11 cellular contexts compared by ENCODE assay signal in genomic region chr16:2177101-2177500, GRCh38. TPM values are rescaled to one million over a fixed set of nuclear protein-coding genes. Genes with fewer than 3 reads are reported as not detected.
DNase-seq lines count a peak whose midpoint lies in the region; ATAC-seq and TF ChIP-seq lines count a peak whose summit lies in the region.
"Had no signal": no experiment of that assay in that cellular context is flagged by ENCODE, and none has a peak within 500 bp of the region (broad histone marks: within the 10 kb centered on the region; RNA-seq: fewer than 3 reads in every experiment).

No MANE protein-coding gene starts in this region.

- peaks cover 12% of the 10 kb centered on the region for H3K27me3 Mint-ChIP-seq in endothelial cell (ENCODE audit: unreplicated experiment)
- H3K27me3 Mint-ChIP-seq: CD4-positive, alpha-beta T cell had no signal

- ATAC-seq in RWPE2 (ENCODE audit: low read depth), result no peak
- ATAC-seq in GM19397 (IDR thresholded peaks at IDR 0.05; ENCODE audit: unreplicated experiment), result no peak
- ATAC-seq: A549 had no signal

- no peaks in the 10 kb centered on the region for H3K9me3 ChIP-seq in RWPE2 (ENCODE audit: severe bottlenecking)
- H3K9me3 ChIP-seq: A549, Caco-2 had no signal

- H3K36me3 ChIP-seq in RWPE2 (ENCODE audit: low read depth), result peaks cover 42% of the 10 kb centered on the region

- no peak overlapping the region for H3K27ac Mint-ChIP-seq in endothelial cell (ENCODE audit: unreplicated experiment)
- H3K27ac Mint-ChIP-seq: CD4-positive, alpha-beta T cell had no signal

- H3K27ac ChIP-seq in RWPE2 (ENCODE audit: poor library complexity, severe bottlenecking), result peak overlapping the region; percentile 22
- H3K27ac ChIP-seq: A549, C4-2B, GM23248 had no signal

- peak overlapping the region; percentile 67 for H3K4me3 Mint-ChIP-seq in endothelial cell (ENCODE audit: unreplicated experiment)
- H3K4me3 Mint-ChIP-seq: CD4-positive, alpha-beta T cell had no signal

- peaks cover 5% of the 10 kb centered on the region for H3K4me1 ChIP-seq in RWPE2 (ENCODE audit: insufficient read depth, poor library complexity, severe bottlenecking)
- H3K4me1 ChIP-seq: A549, Caco-2 had no signal

- no peak for TF ChIP-seq CTCF in RWPE2 (IDR thresholded peaks at IDR 0.05; ENCODE audit: poor library complexity, severe bottlenecking)
- no peak for TF ChIP-seq CTCF in endothelial cell (IDR thresholded peaks at IDR 0.05; ENCODE audit: unreplicated experiment)

- H3K27me3 ChIP-seq in RWPE2 (ENCODE audit: insufficient read depth, poor library complexity, severe bottlenecking), result no peaks in the 10 kb centered on the region

- H3K9me3 Mint-ChIP-seq in endothelial cell (ENCODE audit: unreplicated experiment), result no peaks in the 10 kb centered on the region
- H3K9me3 Mint-ChIP-seq: CD4-positive, alpha-beta T cell had no signal

- no peak overlapping the region for H3K4me3 ChIP-seq in RWPE2 (ENCODE audit: severe bottlenecking)
- H3K4me3 ChIP-seq: A549, GM23248 had no signal

- H3K36me3 Mint-ChIP-seq in endothelial cell (ENCODE audit: low read depth, unreplicated experiment), result peaks cover 15% of the 10 kb centered on the region

- DNase-seq in RWPE2 (ENCODE audit: low spot score) (no peak), endothelial cell (ENCODE audit: low spot score) (no peak), amniotic stem cell (lab: John Stamatoyannopoulos, UW) (no peak)
- DNase-seq: AML-193; Caco-2; CD4-positive, alpha-beta T cell; GM23248; HCEC 1CT had no signal

- peaks cover 4% of the 10 kb centered on the region for H3K4me1 Mint-ChIP-seq in endothelial cell (ENCODE audit: unreplicated experiment)

RNA-seq across cellular contexts. Expression of gene CASKIN1, which starts 19.3 kb away (rescaled TPM):
- 2.4 TPM for total RNA-seq in endothelial cell (ENCODE audit: unreplicated experiment)
- total RNA-seq: GM23248 had no signal

RNA-seq across cellular contexts. Expression of gene TRAF7, which starts 21.5 kb away (rescaled TPM):
- 190 TPM for total RNA-seq in endothelial cell (ENCODE audit: unreplicated experiment)

RNA-seq across cellular contexts. Expression of gene MLST8, which starts 28.2 kb away (rescaled TPM):
- total RNA-seq in endothelial cell (ENCODE audit: unreplicated experiment), result 35.4 TPM

RNA-seq across cellular contexts. Expression of gene RAB26, which starts 28.7 kb away (rescaled TPM):
- total RNA-seq in endothelial cell (ENCODE audit: unreplicated experiment), result 1.9 TPM
- total RNA-seq: CD4-positive, alpha-beta T cell; GM23248 had no signal

RNA-seq across cellular contexts. Expression of gene BRICD5, which starts 33.6 kb away (rescaled TPM):
- 21.1 TPM for total RNA-seq in endothelial cell (ENCODE audit: unreplicated experiment)
